10 cellular contexts compared by ENCODE assay signal in the genomic region with DNA sequence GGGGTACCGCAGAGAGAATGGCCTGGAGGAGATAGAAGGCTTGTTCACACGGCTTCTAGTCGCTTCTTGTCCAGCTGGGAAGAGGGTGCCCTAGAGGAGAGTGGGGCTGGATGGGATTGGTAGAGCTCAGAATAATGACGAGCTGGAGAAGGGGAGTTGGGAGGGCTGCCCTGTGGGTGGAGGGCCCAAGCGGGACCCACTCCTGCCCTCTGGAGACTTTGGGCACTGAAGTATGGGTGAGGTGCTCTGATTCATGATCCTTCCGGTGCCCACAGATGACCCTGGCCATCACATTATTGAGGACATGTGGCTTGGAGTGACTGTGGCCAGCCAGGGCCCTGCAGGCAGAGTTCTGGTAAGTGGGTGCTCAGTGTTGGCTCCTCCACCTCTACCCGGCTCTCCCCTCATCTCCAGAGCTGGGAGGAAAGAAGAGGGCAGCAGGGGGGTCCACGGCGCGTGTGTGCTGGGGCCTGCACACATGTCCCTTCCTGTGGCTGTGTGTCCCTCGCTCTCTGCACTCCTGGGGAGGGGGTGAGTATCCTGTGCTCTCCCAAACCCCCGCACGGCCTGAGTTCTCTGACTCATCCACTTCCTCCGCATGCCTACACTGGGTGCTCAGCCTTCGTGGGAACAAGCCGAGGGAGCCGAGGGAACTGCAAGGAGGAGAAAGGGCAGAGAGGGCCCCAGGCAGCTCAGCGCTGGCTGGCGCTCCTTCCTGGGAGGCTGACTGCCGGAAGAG. TPM values are rescaled to one million over a fixed set of nuclear protein-coding genes. Genes with fewer than 3 reads are reported as not detected.
DNase-seq lines count a peak whose midpoint lies in the region; ATAC-seq, FAIRE-seq and TF ChIP-seq lines count a peak whose summit lies in the region.
"Had no signal": no experiment of that assay in that cellular context is flagged by ENCODE, and none has a peak within 500 bp of the region (broad histone marks: within the 10 kb centered on the region; RNA-seq: fewer than 3 reads in every experiment).

No MANE protein-coding gene starts in this region.

- no peaks in the 10 kb centered on the region for H3K4me1 Mint-ChIP-seq in CD4-positive, alpha-beta T cell (ENCODE audit: low read depth)
- H3K4me1 Mint-ChIP-seq in activated naive CD4-positive, alpha-beta T cell treated with anti-CD3 and anti-CD28 coated beads for 36 hours (ENCODE audit: low read depth): no peaks in the 10 kb centered on the region

- CTCF ChIA-PET in CD4-positive, alpha-beta T cell (lab: Charles Lee): no interaction called here
- CTCF ChIA-PET in activated naive CD4-positive, alpha-beta T cell treated with anti-CD3 and anti-CD28 coated beads for 36 hours (lab: Charles Lee): interaction anchor here (0.6 kb wide), 1 partner anchor 57 kb away, joined by 3 read pairs; no protein-coding TSS in a partner anchor

- no peaks in the 10 kb centered on the region for H3K9me3 Mint-ChIP-seq in CD4-positive, alpha-beta T cell
- no peaks in the 10 kb centered on the region for H3K9me3 Mint-ChIP-seq in activated naive CD4-positive, alpha-beta T cell treated with anti-CD3 and anti-CD28 coated beads for 36 hours

- DNase-seq in H54 (ENCODE audit: insufficient read length, low spot score): peak; percentile 88
- peak in 6 of 7 donors; percentile 69 to 84 (median 78) for DNase-seq in adrenal gland
- peak; percentile 83 for DNase-seq in hepatocyte (ENCODE audit: low spot score)
- DNase-seq in CD4-positive, alpha-beta T cell: no peak
- DNase-seq in stimulated activated CD4-positive, alpha-beta T cell treated with anti-CD3 and anti-CD28 coated beads, Interleukin-15, amount 100 ng/mL, for 24 hours: no peak
- DNase-seq in activated naive CD4-positive, alpha-beta T cell treated with anti-CD3 and anti-CD28 coated beads for 36 hours: no peak
- DNase-seq in T-helper 9 cell: no peak
- DNase-seq: Peyer's patch had no signal

- peak overlapping the region in 4 of 5 donors; percentile 64 to 90 (median 72) for H3K27ac ChIP-seq in adrenal gland
- peak overlapping the region; percentile 86 for H3K27ac ChIP-seq in hepatocyte
- peak overlapping the region; percentile 5 to 90 (median 78) for H3K27ac ChIP-seq in skin epidermis
- H3K27ac ChIP-seq in CD4-positive, alpha-beta T cell (ENCODE audit: low read depth, low read length): no peak overlapping the region

- H3K4me1 ChIP-seq in adrenal gland (replicated peaks in 1 of 2) (peaks cover 53 to 63% of the 10 kb centered on the region in 2 donors), hepatocyte (ENCODE audit: insufficient read depth) (peaks cover 34% of the 10 kb centered on the region)

- no peaks in the 10 kb centered on the region for H4K20me1 ChIP-seq in hepatocyte (ENCODE audit: insufficient read depth, poor library complexity, severe bottlenecking)

- 41 to 79% (median 43%) methylated on average over 6 to 20 of the region's 20 CpGs for WGBS in adrenal gland, 4 donors
- WGBS in hepatocyte (ENCODE audit: low lambda C conversion rate, missing lambda C conversion rate): 54% methylated on average over 15 of the region's 20 CpGs

- H3K27me3 Mint-ChIP-seq in CD4-positive, alpha-beta T cell: no peaks in the 10 kb centered on the region
- H3K27me3 Mint-ChIP-seq in activated naive CD4-positive, alpha-beta T cell treated with anti-CD3 and anti-CD28 coated beads for 36 hours (ENCODE audit: low read depth): no peaks in the 10 kb centered on the region

- H3K27me3 ChIP-seq in adrenal gland: no peaks in the 10 kb centered on the region
- H3K27me3 ChIP-seq in hepatocyte: no peaks in the 10 kb centered on the region
- no peaks in the 10 kb centered on the region for H3K27me3 ChIP-seq in CD4-positive, alpha-beta T cell (ENCODE audit: control insufficient read depth, insufficient read depth, low read length)
- H3K27me3 ChIP-seq: Peyer's patch had no signal

- no peak overlapping the region for H2AFZ ChIP-seq in hepatocyte

- H3K9me3 ChIP-seq in adrenal gland (replicated peaks in 1 of 3) (no peaks in the 10 kb centered on the region), hepatocyte (ENCODE audit: low read depth) (no peaks in the 10 kb centered on the region)
- H3K9me3 ChIP-seq in CD4-positive, alpha-beta T cell (ENCODE audit: control insufficient read depth, low read length): no peaks in the 10 kb centered on the region
- H3K9me3 ChIP-seq: Peyer's patch had no signal

- peak overlapping the region; percentile 30 for H3K4me2 ChIP-seq in hepatocyte

- H3K36me3 Mint-ChIP-seq in CD4-positive, alpha-beta T cell (ENCODE audit: low read depth): peaks cover 9% of the 10 kb centered on the region
- H3K36me3 Mint-ChIP-seq in activated naive CD4-positive, alpha-beta T cell treated with anti-CD3 and anti-CD28 coated beads for 36 hours (ENCODE audit: low read depth): no peaks in the 10 kb centered on the region

- POLR2A ChIA-PET in CD4-positive, alpha-beta T cell (lab: Charles Lee): no interaction called here

- TF ChIP-seq CTCF in adrenal gland (IDR thresholded peaks at IDR 0.05) (peak in 1 of 6 experiments; percentile 24), hepatocyte (IDR thresholded peaks at IDR 0.05; ENCODE audit: poor library complexity) (no peak)
- TF ChIP-seq CTCF in CD4-positive, alpha-beta T cell (IDR thresholded peaks at IDR 0.05): no peak

- no peak overlapping the region for H3K4me3 Mint-ChIP-seq in CD4-positive, alpha-beta T cell
- no peak overlapping the region for H3K4me3 Mint-ChIP-seq in activated naive CD4-positive, alpha-beta T cell treated with anti-CD3 and anti-CD28 coated beads for 36 hours

- no peak for ATAC-seq in CD4-positive, alpha-beta T cell (ENCODE audit: poor library complexity)

- no peaks in the 10 kb centered on the region for H3K9me2 ChIP-seq in hepatocyte (replicated peaks; ENCODE audit: insufficient read depth)

- H3K79me2 ChIP-seq in hepatocyte: peaks cover 15% of the 10 kb centered on the region

- H3K4me3 ChIP-seq in adrenal gland (no peak overlapping the region), hepatocyte (no peak overlapping the region), skin epidermis (no peak overlapping the region)
- H3K4me3 ChIP-seq: Peyer's patch had no signal

- TF ChIP-seq POLR2A in H54 (IDR thresholded peaks at IDR 0.05; ENCODE audit: low read depth, low read length) (peak; percentile 29; the same call in 1 of the 2 replicates), adrenal gland (IDR thresholded peaks at IDR 0.05) (peak in 1 of 2 donors; percentile 27)

- H3K27ac Mint-ChIP-seq in CD4-positive, alpha-beta T cell: no peak overlapping the region
- no peak overlapping the region for H3K27ac Mint-ChIP-seq in activated naive CD4-positive, alpha-beta T cell treated with anti-CD3 and anti-CD28 coated beads for 36 hours

- peak; percentile 43 for FAIRE-seq in H54 (lab: Jason Lieb, UNC)
- FAIRE-seq: GM18507 had no signal

- intact Hi-C loops in adrenal gland (cut with DNase I): no loop called here
- intact Hi-C loops in CD4-positive, alpha-beta T cell (cut with DNase I, micrococcal nuclease): no loop called here
- intact Hi-C loops in activated naive CD4-positive, alpha-beta T cell treated with anti-CD3 and anti-CD28 coated beads for 36 hours (cut with micrococcal nuclease): no loop called here

- H3K36me3 ChIP-seq in adrenal gland (replicated peaks in 1 of 2): peaks cover 0 to 25% of the 10 kb centered on the region in 2 donors
- no peaks in the 10 kb centered on the region for H3K36me3 ChIP-seq in hepatocyte (replicated peaks; ENCODE audit: insufficient read depth, low read depth)

RNA-seq across cellular contexts. Expression of gene ITGA3, which starts 8.5 kb away (rescaled TPM):
- 100 to 1,000 TPM in 7 of 8 donors, 10 to 100 TPM in 1; 31.4 to 206 (median 134) TPM for total RNA-seq in adrenal gland
- 100 to 1,000 TPM in 2 of 3 donors, 10 to 100 TPM in 1; 20.9 to 164 (median 116) TPM for polyA plus RNA-seq in adrenal gland
- 26.3 and 28.5 TPM in 2 replicates for total RNA-seq in hepatocyte
- 32.8 and 43.4 TPM in 2 replicates for polyA plus RNA-seq in hepatocyte
- 1 to 10 TPM; 2.3 to 2.4 TPM for total RNA-seq in CD4-positive, alpha-beta T cell
- 10 to 100 TPM; 17.9 to 19.3 TPM for total RNA-seq in activated naive CD4-positive, alpha-beta T cell treated with anti-CD3 and anti-CD28 coated beads for 36 hours

RNA-seq across cellular contexts. Expression of gene PDK2, which starts 30.7 kb away (rescaled TPM):
- total RNA-seq in adrenal gland (100 to 1,000 TPM in 7 of 8 donors, 10 to 100 TPM in 1; 98.9 to 225 (median 137) TPM), hepatocyte (35.5 and 42.7 TPM in 2 replicates)
- polyA plus RNA-seq in adrenal gland (100 to 1,000 TPM in 1 of 3 donors, 10 to 100 TPM in 2; 48.5 to 110 (median 59.7) TPM), hepatocyte (55.8 and 56.9 TPM in 2 replicates)
- total RNA-seq in CD4-positive, alpha-beta T cell: 10 to 100 TPM in 1 of 2 experiments, 1 to 10 TPM in 1; 8.7 to 10.1 TPM
- 10 to 100 TPM; 10.5 to 11.1 TPM for total RNA-seq in activated naive CD4-positive, alpha-beta T cell treated with anti-CD3 and anti-CD28 coated beads for 36 hours

Comparison
In these comparisons a context has a peak if more than half of its experiments do, and no peak if none do; other contexts are left out.
1. DNase-seq: peak in H54 (single experiment), adrenal gland (6 of 7) and hepatocyte (single experiment); none in CD4-positive, alpha-beta T cell (0 of 10), stimulated activated CD4-positive, alpha-beta T cell treated with anti-CD3 and anti-CD28 coated beads, Interleukin-15, amount 100 ng/mL, for 24 hours (single experiment), activated naive CD4-positive, alpha-beta T cell treated with anti-CD3 and anti-CD28 coated beads for 36 hours (single experiment) and T-helper 9 cell (single experiment).